In the genomic region with DNA sequence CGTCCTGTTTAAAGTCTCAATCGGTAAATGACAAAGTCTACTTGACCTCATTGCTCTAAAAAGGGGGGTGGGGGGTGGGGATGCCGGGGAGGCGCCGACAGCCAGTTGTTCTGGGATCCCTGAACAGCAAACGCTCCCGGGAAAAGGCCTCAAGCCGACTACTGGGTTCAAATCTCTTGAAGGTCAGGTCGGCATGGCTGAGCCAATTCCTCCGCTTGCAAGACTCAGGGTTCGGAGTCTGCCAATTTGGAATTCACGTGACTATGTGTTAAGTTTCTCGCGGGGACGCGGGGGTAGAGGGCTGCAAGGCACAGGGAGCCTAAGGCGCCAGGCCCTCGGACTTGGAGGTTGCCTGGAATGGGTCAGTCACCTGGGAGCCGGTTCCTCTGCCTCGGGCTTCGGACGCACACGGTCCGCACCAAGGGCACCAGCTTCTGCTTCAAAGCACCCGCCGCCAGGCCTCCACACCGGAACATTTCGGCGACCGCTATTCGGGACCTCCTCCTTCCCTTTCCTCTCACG, we compare ENCODE assay signal across 8 cellular contexts. TPM values are rescaled to one million over a fixed set of nuclear protein-coding genes. Genes with fewer than 3 reads are reported as not detected.
A peak's percentile ranks its signal among the peaks of the same experiment; 100 is the strongest.
DNase-seq lines count a peak whose midpoint lies in the region; ATAC-seq and TF ChIP-seq lines count a peak whose summit lies in the region.

No MANE protein-coding gene starts in this region.

- H3K9ac ChIP-seq in NT2/D1 (ENCODE audit: insufficient read length, low read depth) (peak overlapping the region; percentile 86), endocrine pancreas (ENCODE audit: control insufficient read depth, insufficient read depth, low read length) (peak overlapping the region; percentile 76)

- ATAC-seq in GM23338 (peak; percentile 70), natural killer cell (peak; percentile 24 to 34 (median 24))

- peaks cover 43% of the 10 kb centered on the region for H3K79me2 ChIP-seq in GM23338 (replicated peaks; ENCODE audit: insufficient read depth)

- no peaks in the 10 kb centered on the region; the same call in 1 of the 3 replicates for H3K36me3 Mint-ChIP-seq in GM23338 (ENCODE audit: low read depth)
- no peaks in the 10 kb centered on the region for H3K36me3 Mint-ChIP-seq in natural killer cell

- H3F3A ChIP-seq in GM23338 (replicated peaks; ENCODE audit: low read depth): no peaks in the 10 kb centered on the region

- H3K9me2 ChIP-seq in GM23338 (ENCODE audit: insufficient read depth): no peaks in the 10 kb centered on the region

- H3K27me3 Mint-ChIP-seq in GM23338 (ENCODE audit: insufficient read depth, low read depth, poor library complexity): no peaks in the 10 kb centered on the region
- H3K27me3 Mint-ChIP-seq in natural killer cell (ENCODE audit: low read depth in 2 of 2): peaks cover 0 to 15% of the 10 kb centered on the region in 2 donors

- H3K4me3 ChIP-seq in GM23338 (peak overlapping the region; percentile 84), NT2/D1 (ENCODE audit: insufficient read length, low read depth) (peak overlapping the region; percentile 63), endocrine pancreas (ENCODE audit: control insufficient read depth, insufficient read depth, low read length) (peak overlapping the region; percentile 78)

- H3K4me3 Mint-ChIP-seq in GM23338: peak overlapping the region; percentile 94
- H3K4me3 Mint-ChIP-seq in natural killer cell: peak overlapping the region; percentile 88

- H4K20me1 ChIP-seq in GM23338 (replicated peaks; ENCODE audit: insufficient read depth): no peaks in the 10 kb centered on the region

- H3K9me3 ChIP-seq in NT2/D1 (ENCODE audit: insufficient read depth, low read length) (no peaks in the 10 kb centered on the region), endocrine pancreas (ENCODE audit: control insufficient read depth, low read length) (no peaks in the 10 kb centered on the region)

- H3K4me1 ChIP-seq in GM23338 (ENCODE audit: insufficient read depth): peaks cover 9% of the 10 kb centered on the region
- H3K4me1 ChIP-seq in NT2/D1 (ENCODE audit: insufficient read depth, insufficient read length): no peaks in the 10 kb centered on the region
- no peaks in the 10 kb centered on the region for H3K4me1 ChIP-seq in endocrine pancreas (ENCODE audit: control insufficient read depth, insufficient read depth, low read length)

- H3K27ac Mint-ChIP-seq in GM23338 (peak overlapping the region; percentile 95), natural killer cell (peak overlapping the region; percentile 90 to 91)

- DNase-seq in GM23338 (ENCODE audit: low spot score): no peak
- DNase-seq in NT2/D1 (ENCODE audit: low read depth, low spot score): no peak
- DNase-seq in natural killer cell: no peak
- DNase-seq in epidermal melanocyte (ENCODE audit: insufficient read length, low spot score): no peak
- DNase-seq in AG08395 (ENCODE audit: low spot score): no peak
- DNase-seq in stimulated activated CD8-positive, alpha-beta memory T cell treated with anti-CD3 and anti-CD28 coated beads, Interleukin-4, amount 100 ng/mL, for 48 hours: no peak
- DNase-seq in activated gamma-delta T cell treated with Interleukin-2 at 50 U/mL for 16 hours: no peak

- intact Hi-C loops in natural killer cell (cut with micrococcal nuclease): loop anchor here (5.0 kb wide), 1 partner anchor 383 kb away; no protein-coding TSS in a partner anchor

- H3K27me3 ChIP-seq in GM23338 (ENCODE audit: insufficient read depth) (no peaks in the 10 kb centered on the region), NT2/D1 (ENCODE audit: insufficient read depth, insufficient read length) (peaks cover 4% of the 10 kb centered on the region), endocrine pancreas (ENCODE audit: control insufficient read depth, insufficient read depth, low read length) (no peaks in the 10 kb centered on the region)

- H3K27ac ChIP-seq in GM23338 (ENCODE audit: low read depth): peak overlapping the region; percentile 55; the same call in 1 of the 2 replicates

- no peaks in the 10 kb centered on the region for H3K36me3 ChIP-seq in GM23338 (ENCODE audit: insufficient read depth)
- H3K36me3 ChIP-seq in NT2/D1 (ENCODE audit: insufficient read depth, insufficient read length, low read length): no peaks in the 10 kb centered on the region
- no peaks in the 10 kb centered on the region for H3K36me3 ChIP-seq in endocrine pancreas (ENCODE audit: control insufficient read depth, insufficient read depth, low read length)

- no peaks in the 10 kb centered on the region; the same call in 2 of the 3 replicates for H3K9me3 Mint-ChIP-seq in GM23338
- no peaks in the 10 kb centered on the region for H3K9me3 Mint-ChIP-seq in natural killer cell

- H3K4me1 Mint-ChIP-seq in GM23338 (peaks cover 12% of the 10 kb centered on the region; the same call in 2 of the 3 replicates), natural killer cell (peaks cover 15 to 30% of the 10 kb centered on the region in 2 donors)

- peak overlapping the region; percentile 85 for H3K4me2 ChIP-seq in GM23338

- H2AFZ ChIP-seq in GM23338: no peak overlapping the region

- no peak for TF ChIP-seq CTCF in GM23338 (conservative IDR thresholded peaks at IDR 0.05; ENCODE audit: low read depth in 2 of 2)
- TF ChIP-seq CTCF in natural killer cell (IDR thresholded peaks at IDR 0.05): no peak

TF ChIP-seq in GM23338, 12 proteins besides CTCF, POLR2A, EP300 and RAD21 (continues in another document):
- TF ChIP-seq EZH2phosphoT487 (IDR thresholded peaks at IDR 0.05; ENCODE audit: unreplicated experiment): no peak
- TF ChIP-seq ZNF114 (CRISPR knock-in tag; IDR thresholded peaks at IDR 0.05): no peak
- TF ChIP-seq ZNF331 (CRISPR knock-in tag; IDR thresholded peaks at IDR 0.05; ENCODE audit: low read depth): no peak
- no peak for TF ChIP-seq ETS1 (IDR thresholded peaks at IDR 0.05)
- no peak for TF ChIP-seq CREB1 (CRISPR knock-in tag; IDR thresholded peaks at IDR 0.05; ENCODE audit: low read depth)
- no peak for TF ChIP-seq STAT1 (IDR thresholded peaks at IDR 0.05; ENCODE audit: unreplicated experiment)
- TF ChIP-seq JUNB (IDR thresholded peaks at IDR 0.05; ENCODE audit: unreplicated experiment): no peak
- no peak for TF ChIP-seq NANOG (IDR thresholded peaks at IDR 0.05; ENCODE audit: borderline replicate concordance)
- no peak for TF ChIP-seq REST (IDR thresholded peaks at IDR 0.05; ENCODE audit: unreplicated experiment)

RNA-seq across cellular contexts. Expression of gene AIFM1, which starts 0.4 kb away (rescaled TPM):
- total RNA-seq in GM23338 (2014; rRNA removed; shearing (Covaris generic)): 29.6 and 42.2 TPM in 2 replicates
- polyA plus RNA-seq in GM23338 (2016; fragmentation: Nextera tagmentation; extraction: Ambion mirVana): 47.3 and 49.3 TPM in 2 replicates
- 10 to 100 TPM; 16.2 to 21.1 (median 17.0) TPM for total RNA-seq in natural killer cell

RNA-seq across cellular contexts. Expression of gene RAB33A, which starts 6.5 kb away (rescaled TPM):
- 4.9 and 6.5 TPM in 2 replicates for total RNA-seq in GM23338 (2014; rRNA removed; shearing (Covaris generic))
- polyA plus RNA-seq in GM23338 (2016; fragmentation: Nextera tagmentation; extraction: Ambion mirVana): 4.7 and 5.5 TPM in 2 replicates
- total RNA-seq in natural killer cell: 1 to 10 TPM; 3.2 to 4.4 (median 4.4) TPM

RNA-seq across cellular contexts. Expression of gene ELF4, which starts 54.9 kb away (rescaled TPM):
- total RNA-seq in GM23338 (2014; rRNA removed; shearing (Covaris generic)): 1.6 and 1.8 TPM in 2 replicates
- 0.42 and 0.50 TPM in 2 replicates for polyA plus RNA-seq in GM23338 (2016; fragmentation: Nextera tagmentation; extraction: Ambion mirVana)
- 100 to 1,000 TPM in 1 of 3 donors, 10 to 100 TPM in 2; 83.3 to 105 (median 98.7) TPM for total RNA-seq in natural killer cell

Comparison
In these comparisons a context has a peak if more than half of its experiments do, and no peak if none do; other contexts are left out.
1. RNA of gene ELF4, which starts 54.9 kb away (total RNA-seq): 83.3 to 105 TPM in natural killer cell; 1.6 to 1.8 TPM in GM23338; every median in the first group is over 10 times any median in the second.
2. Peak in every context shown above with its lines, with median percentiles within 50 percentile points of each other: H3K4me3 ChIP-seq.